In genomic region chr3:155019576-155019975, GRCh38 we compare ENCODE assay signal across 13 cellular contexts.
DNase-seq lines count a peak whose midpoint lies in the region; ATAC-seq and TF ChIP-seq lines count a peak whose summit lies in the region.
"Had no signal": no experiment of that assay in that cellular context is flagged by ENCODE, and none has a peak within 500 bp of the region (broad histone marks: within the 10 kb centered on the region; RNA-seq: fewer than 3 reads in every experiment).

No MANE protein-coding gene starts in this region.

- CTCF ChIA-PET in activated CD8-positive, alpha-beta T cell treated with anti-CD3 and anti-CD28 coated beads, Interleukin-2, amount 10 ng/mL, durations not matched to agents 7 days and 5 days (lab: Charles Lee) = no interaction called here

- H3K4me1 Mint-ChIP-seq in natural killer cell = no peaks in the 10 kb centered on the region
- no peaks in the 10 kb centered on the region for H3K4me1 Mint-ChIP-seq in activated CD8-positive, alpha-beta T cell treated with anti-CD3 and anti-CD28 coated beads, Interleukin-2, amount 10 ng/mL, durations not matched to agents 7 days and 5 days (ENCODE audit: low read depth)

- no peak overlapping the region for H3K27ac Mint-ChIP-seq in natural killer cell
- H3K27ac Mint-ChIP-seq in activated CD8-positive, alpha-beta T cell treated with anti-CD3 and anti-CD28 coated beads, Interleukin-2, amount 10 ng/mL, durations not matched to agents 7 days and 5 days = no peak overlapping the region
- H3K27ac Mint-ChIP-seq: activated T-cell treated with anti-CD3 and anti-CD28 coated beads, Interleukin-2, amount 50 U/mL, for 24 hours; stimulated activated naive CD8-positive, alpha-beta T cell treated with anti-CD3 and anti-CD28 coated beads, Interleukin-15, Interleukin-2, amounts not matched to agents 100 ng/mL and 50 ng/mL, for 24 hours had no signal

- H3K4me2 ChIP-seq in osteoblast (ENCODE audit: insufficient read depth, low read length) (no peak overlapping the region), Karpas-422 (ENCODE audit: low read depth, low read length, poor library complexity, severe bottlenecking) (no peak overlapping the region)

- no peaks in the 10 kb centered on the region for H3K9me2 ChIP-seq in Karpas-422 (replicated peaks; ENCODE audit: insufficient read depth, low read length)

- DNase-seq in ELR (ENCODE audit: low read depth) (peak; percentile 60), NCI-H226 (peak; percentile 35), fibroblast of gingiva (ENCODE audit: low read depth) (peak; percentile 12), osteoblast (ENCODE audit: insufficient read length, low spot score, missing footprints) (no peak), NCI-H2107 (lab: John Stamatoyannopoulos, UW) (no peak), natural killer cell (no peak), Karpas-422 (no peak)
- no peak for DNase-seq in activated CD8-positive, alpha-beta T cell treated with anti-CD3 and anti-CD28 coated beads, Interleukin-2, amount 10 ng/mL, durations not matched to agents 7 days and 5 days
- DNase-seq: activated T-cell treated with anti-CD3 and anti-CD28 coated beads, Interleukin-2, amount 50 U/mL, for 24 hours; GDM1; NCI-H524; sigmoid colon had no signal

- H3K27me3 ChIP-seq in osteoblast (ENCODE audit: insufficient read depth, low read length) (no peaks in the 10 kb centered on the region), Karpas-422 (ENCODE audit: low read length) (no peaks in the 10 kb centered on the region)
- H3K27me3 ChIP-seq: sigmoid colon had no signal

- intact Hi-C loops in natural killer cell (cut with micrococcal nuclease) = no loop called here

- no peaks in the 10 kb centered on the region for H3K36me3 ChIP-seq in osteoblast (ENCODE audit: insufficient read depth, low read length)
- H3K36me3 ChIP-seq in Karpas-422 (ENCODE audit: insufficient read depth, low read length) = no peaks in the 10 kb centered on the region
- H3K36me3 ChIP-seq: sigmoid colon had no signal

- TF ChIP-seq CTCF in osteoblast (IDR thresholded peaks at IDR 0.05; ENCODE audit: extremely low read depth, low read depth, low read length) (no peak), natural killer cell (IDR thresholded peaks at IDR 0.05) (no peak)

- H2AFZ ChIP-seq in osteoblast (ENCODE audit: low read length) = peak overlapping the region; percentile 42
- no peak overlapping the region for H2AFZ ChIP-seq in Karpas-422 (ENCODE audit: low read length)

- H3K36me3 Mint-ChIP-seq in natural killer cell = no peaks in the 10 kb centered on the region
- no peaks in the 10 kb centered on the region for H3K36me3 Mint-ChIP-seq in activated CD8-positive, alpha-beta T cell treated with anti-CD3 and anti-CD28 coated beads, Interleukin-2, amount 10 ng/mL, durations not matched to agents 7 days and 5 days (ENCODE audit: low read depth)

- H3K4me3 ChIP-seq in osteoblast (ENCODE audit: insufficient read depth, low read length) (no peak overlapping the region), Karpas-422 (ENCODE audit: low read length) (no peak overlapping the region)
- H3K4me3 ChIP-seq: sigmoid colon had no signal

- no peak overlapping the region for H3K4me3 Mint-ChIP-seq in natural killer cell
- H3K4me3 Mint-ChIP-seq in activated CD8-positive, alpha-beta T cell treated with anti-CD3 and anti-CD28 coated beads, Interleukin-2, amount 10 ng/mL, durations not matched to agents 7 days and 5 days = no peak overlapping the region
- H3K4me3 Mint-ChIP-seq: activated T-cell treated with anti-CD3 and anti-CD28 coated beads, Interleukin-2, amount 50 U/mL, for 24 hours; stimulated activated naive CD8-positive, alpha-beta T cell treated with anti-CD3 and anti-CD28 coated beads, Interleukin-15, Interleukin-2, amounts not matched to agents 100 ng/mL and 50 ng/mL, for 24 hours had no signal

- no peaks in the 10 kb centered on the region for H3K9me3 ChIP-seq in osteoblast (ENCODE audit: low read depth, low read length)
- no peaks in the 10 kb centered on the region for H3K9me3 ChIP-seq in Karpas-422 (ENCODE audit: low read length)
- H3K9me3 ChIP-seq: sigmoid colon had no signal

- peaks cover 0 to 7% of the 10 kb centered on the region in 2 donors for H3K9me3 Mint-ChIP-seq in natural killer cell
- no peaks in the 10 kb centered on the region for H3K9me3 Mint-ChIP-seq in activated CD8-positive, alpha-beta T cell treated with anti-CD3 and anti-CD28 coated beads, Interleukin-2, amount 10 ng/mL, durations not matched to agents 7 days and 5 days (ENCODE audit: insufficient read depth)
- H3K9me3 Mint-ChIP-seq: activated T-cell treated with anti-CD3 and anti-CD28 coated beads, Interleukin-2, amount 50 U/mL, for 24 hours; stimulated activated naive CD8-positive, alpha-beta T cell treated with anti-CD3 and anti-CD28 coated beads, Interleukin-15, Interleukin-2, amounts not matched to agents 100 ng/mL and 50 ng/mL, for 24 hours had no signal

- H4K20me1 ChIP-seq in osteoblast (ENCODE audit: insufficient read depth, low read length) (no peaks in the 10 kb centered on the region), Karpas-422 (ENCODE audit: insufficient read depth, low read depth, low read length) (no peaks in the 10 kb centered on the region)

- ATAC-seq in natural killer cell = no peak
- ATAC-seq in activated CD8-positive, alpha-beta T cell treated with anti-CD3 and anti-CD28 coated beads, Interleukin-2, amount 10 ng/mL, durations not matched to agents 7 days and 5 days = no peak

- H3K79me2 ChIP-seq in osteoblast (ENCODE audit: insufficient read depth, low read length) (no peaks in the 10 kb centered on the region), Karpas-422 (ENCODE audit: low read length) (no peaks in the 10 kb centered on the region)

- H3K27ac ChIP-seq in osteoblast (ENCODE audit: low read depth, low read length) (no peak overlapping the region), Karpas-422 (ENCODE audit: low read length) (no peak overlapping the region)
- H3K27ac ChIP-seq: sigmoid colon had no signal

- POLR2A ChIA-PET in activated CD8-positive, alpha-beta T cell treated with anti-CD3 and anti-CD28 coated beads, Interleukin-2, amount 10 ng/mL, durations not matched to agents 7 days and 5 days (lab: Charles Lee) = no interaction called here

- H3K4me1 ChIP-seq in osteoblast (ENCODE audit: insufficient read depth, low read length) = peaks cover 4% of the 10 kb centered on the region
- H3K4me1 ChIP-seq in Karpas-422 (ENCODE audit: low read length) = peaks cover 5% of the 10 kb centered on the region

- no peak overlapping the region for H3K9ac ChIP-seq in Karpas-422 (ENCODE audit: low read length)

- H3K27me3 Mint-ChIP-seq in natural killer cell (ENCODE audit: low read depth in 2 of 2) = no peaks in the 10 kb centered on the region
- H3K27me3 Mint-ChIP-seq in activated CD8-positive, alpha-beta T cell treated with anti-CD3 and anti-CD28 coated beads, Interleukin-2, amount 10 ng/mL, durations not matched to agents 7 days and 5 days (ENCODE audit: low read depth) = no peaks in the 10 kb centered on the region
- H3K27me3 Mint-ChIP-seq: activated T-cell treated with anti-CD3 and anti-CD28 coated beads, Interleukin-2, amount 50 U/mL, for 24 hours; stimulated activated naive CD8-positive, alpha-beta T cell treated with anti-CD3 and anti-CD28 coated beads, Interleukin-15, Interleukin-2, amounts not matched to agents 100 ng/mL and 50 ng/mL, for 24 hours had no signal

Comparison
In these comparisons a context has a peak if more than half of its experiments do, and no peak if none do; other contexts are left out.
1. DNase-seq: peak in ELR (single experiment), NCI-H226 (single experiment) and fibroblast of gingiva (single experiment); none in osteoblast (single experiment), NCI-H2107 (single experiment), natural killer cell (single experiment), activated CD8-positive, alpha-beta T cell treated with anti-CD3 and anti-CD28 coated beads, Interleukin-2, amount 10 ng/mL, durations not matched to agents 7 days and 5 days (single experiment) and Karpas-422 (single experiment).